Comparison of ENCODE assay signal across 24 cellular contexts in genomic region chr16:88306411-88306810, GRCh38.
DNase-seq lines count a peak whose midpoint lies in the region; ATAC-seq and TF ChIP-seq lines count a peak whose summit lies in the region.
"Had no signal": no experiment of that assay in that cellular context is flagged by ENCODE, and none has a peak within 500 bp of the region (broad histone marks: within the 10 kb centered on the region; RNA-seq: fewer than 3 reads in every experiment).

No MANE protein-coding gene starts in this region.

- no peak for DNase-seq in HFFc6
- no peak for DNase-seq in ascending aorta (ENCODE audit: low spot score in 2 of 2)
- no peak for DNase-seq in mesothelial cell of epicardium (ENCODE audit: low spot score in 2 of 2, unreplicated experiment in 2 of 2)
- DNase-seq in thoracic aorta (ENCODE audit: low spot score): no peak
- DNase-seq in AG08396 (ENCODE audit: low spot score): no peak
- DNase-seq in DMS153 treated with DMSO at 0.1 percent for 48 hours (lab: John Stamatoyannopoulos, UW; ENCODE audit: unreplicated experiment): no peak
- DNase-seq: activated CD4-positive, alpha-beta T cell treated with anti-CD3 and anti-CD28 coated beads for 48 hours; activated naive CD4-positive, alpha-beta T cell treated with anti-CD3 and anti-CD28 coated beads, Interleukin-2, amount 10 ng/mL, durations not matched to agents 7 days and 5 days; activated T-cell treated with anti-CD3 and anti-CD28 coated beads, Interleukin-2, amount 50 U/mL, for 72 hours; AML-193; CD8-positive, alpha-beta memory T cell; DMS153; endodermal cell; esophagus squamous epithelium; natural killer cell; NCI-H1417; NCI-H2081 treated with DMSO at 0.1 percent for 48 hours; SHP77 treated with DMSO at 0.1 percent for 48 hours; sigmoid colon; substantia nigra had no signal

- peaks cover 14 to 24% of the 10 kb centered on the region in 2 donors for H3K4me1 ChIP-seq in ascending aorta
- H3K4me1 ChIP-seq in thoracic aorta (ENCODE audit: control insufficient read depth in 1 of 2, low read depth in 2 of 2): peaks cover 11 to 40% of the 10 kb centered on the region in 2 donors

- peak overlapping the region; percentile 26 to 32 for H3K27ac ChIP-seq in ascending aorta
- H3K27ac ChIP-seq in thoracic aorta: peak overlapping the region; percentile 46 to 49
- H3K27ac ChIP-seq: HL-60 had no signal

- H3K4me1 Mint-ChIP-seq in HFFc6 (ENCODE audit: low read depth): peaks cover 81% of the 10 kb centered on the region
- peaks cover 34% of the 10 kb centered on the region for H3K4me1 Mint-ChIP-seq in mesothelial cell of epicardium
- H3K4me1 Mint-ChIP-seq: activated naive CD4-positive, alpha-beta T cell treated with anti-CD3 and anti-CD28 coated beads, Interleukin-2, amount 10 ng/mL, durations not matched to agents 7 days and 5 days; CD8-positive, alpha-beta memory T cell; endodermal cell; memory B cell; natural killer cell had no signal

- 0 out of 2 replicates have a peak, but pooled peaks cover under 1% of the 10 kb centered on the region for H3K9me3 Mint-ChIP-seq in HFFc6
- H3K9me3 Mint-ChIP-seq in mesothelial cell of epicardium: peaks cover 9% of the 10 kb centered on the region
- H3K9me3 Mint-ChIP-seq: CD8-positive, alpha-beta memory T cell; natural killer cell had no signal

- no peaks in the 10 kb centered on the region for H3K27me3 ChIP-seq in ascending aorta
- H3K27me3 ChIP-seq in thoracic aorta (replicated peaks; ENCODE audit: insufficient read depth): no peaks in the 10 kb centered on the region
- H3K27me3 ChIP-seq: sigmoid colon had no signal

- H3K4me3 ChIP-seq in ascending aorta: no peak overlapping the region
- no peak overlapping the region for H3K4me3 ChIP-seq in thoracic aorta
- H3K4me3 ChIP-seq: esophagus squamous epithelium, GM12878, sigmoid colon had no signal

- H3K4me3 Mint-ChIP-seq in HFFc6 (peak overlapping the region; percentile 67), mesothelial cell of epicardium (no peak overlapping the region)
- H3K4me3 Mint-ChIP-seq: activated naive CD4-positive, alpha-beta T cell treated with anti-CD3 and anti-CD28 coated beads, Interleukin-2, amount 10 ng/mL, durations not matched to agents 7 days and 5 days; activated T-cell treated with anti-CD3 and anti-CD28 coated beads, Interleukin-2, amount 50 U/mL, for 72 hours; CD8-positive, alpha-beta memory T cell; endodermal cell; memory B cell; natural killer cell had no signal

- H3K9me3 ChIP-seq in ascending aorta: no peaks in the 10 kb centered on the region
- H3K9me3 ChIP-seq in thoracic aorta: no peaks in the 10 kb centered on the region
- H3K9me3 ChIP-seq: esophagus squamous epithelium, sigmoid colon had no signal

- H3K27me3 Mint-ChIP-seq in HFFc6 (ENCODE audit: insufficient read depth) (peaks cover 2% of the 10 kb centered on the region), mesothelial cell of epicardium (ENCODE audit: low read depth) (no peaks in the 10 kb centered on the region)

- H3K27ac Mint-ChIP-seq in HFFc6 (peak overlapping the region; percentile 99), mesothelial cell of epicardium (peak overlapping the region; percentile 17)
- H3K27ac Mint-ChIP-seq: activated naive CD4-positive, alpha-beta T cell treated with anti-CD3 and anti-CD28 coated beads, Interleukin-2, amount 10 ng/mL, durations not matched to agents 7 days and 5 days; activated T-cell treated with anti-CD3 and anti-CD28 coated beads, Interleukin-2, amount 50 U/mL, for 72 hours; CD8-positive, alpha-beta memory T cell; endodermal cell; memory B cell; natural killer cell had no signal

- intact Hi-C loops in ascending aorta (cut with DNase I): loop anchor here (10.0 kb wide), 1 partner anchor 112 kb away; no protein-coding TSS in a partner anchor

- TF ChIP-seq CTCF in HFFc6 (IDR thresholded peaks at IDR 0.05) (no peak), ascending aorta (IDR thresholded peaks at IDR 0.05) (no peak), mesothelial cell of epicardium (IDR thresholded peaks at IDR 0.05; ENCODE audit: unreplicated experiment) (no peak), thoracic aorta (IDR thresholded peaks at IDR 0.05) (no peak)

- H3K36me3 ChIP-seq in ascending aorta: no peaks in the 10 kb centered on the region
- no peaks in the 10 kb centered on the region for H3K36me3 ChIP-seq in thoracic aorta
- H3K36me3 ChIP-seq: esophagus squamous epithelium, sigmoid colon had no signal

- no peaks in the 10 kb centered on the region for H3K36me3 Mint-ChIP-seq in HFFc6 (ENCODE audit: low read depth)
- peaks cover 2% of the 10 kb centered on the region for H3K36me3 Mint-ChIP-seq in mesothelial cell of epicardium
- H3K36me3 Mint-ChIP-seq: activated naive CD4-positive, alpha-beta T cell treated with anti-CD3 and anti-CD28 coated beads, Interleukin-2, amount 10 ng/mL, durations not matched to agents 7 days and 5 days; CD8-positive, alpha-beta memory T cell; memory B cell; natural killer cell had no signal

- no peak for ATAC-seq in thoracic aorta (ENCODE audit: insufficient number of reproducible peaks, low FRiP score, low read depth)
- no peak for ATAC-seq in GM21737 (IDR thresholded peaks at IDR 0.05; ENCODE audit: unreplicated experiment)
- ATAC-seq: activated T-cell treated with anti-CD3 and anti-CD28 coated beads, Interleukin-2, amount 50 U/mL, for 72 hours; GM12878 had no signal
